In the genomic region with DNA sequence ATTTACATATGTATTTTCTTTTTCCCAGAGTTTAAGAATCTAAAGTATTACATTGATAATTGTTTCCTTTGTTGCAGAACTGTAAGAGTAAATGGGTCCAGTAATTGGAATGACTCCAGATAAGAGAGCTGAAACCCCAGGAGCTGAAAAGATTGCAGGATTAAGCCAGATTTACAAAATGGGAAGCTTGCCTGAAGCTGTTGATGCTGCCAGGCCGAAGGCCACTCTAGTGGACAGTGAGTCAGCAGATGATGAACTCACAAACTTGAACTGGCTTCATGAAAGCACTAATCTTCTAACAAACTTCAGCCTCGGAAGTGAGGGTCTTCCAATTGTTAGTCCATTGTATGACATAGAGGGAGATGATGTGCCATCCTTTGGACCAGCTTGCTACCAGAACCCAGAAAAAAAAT, we compare ENCODE assay signal across 1 cellular context.
TF ChIP-seq lines count a peak whose summit lies in the region.

No MANE protein-coding gene starts in this region.

TF ChIP-seq in HepG2, 621 proteins besides CTCF, POLR2A, EP300 and RAD21 (continued from another document and continues in another):
- TF ChIP-seq, protein P1, sequence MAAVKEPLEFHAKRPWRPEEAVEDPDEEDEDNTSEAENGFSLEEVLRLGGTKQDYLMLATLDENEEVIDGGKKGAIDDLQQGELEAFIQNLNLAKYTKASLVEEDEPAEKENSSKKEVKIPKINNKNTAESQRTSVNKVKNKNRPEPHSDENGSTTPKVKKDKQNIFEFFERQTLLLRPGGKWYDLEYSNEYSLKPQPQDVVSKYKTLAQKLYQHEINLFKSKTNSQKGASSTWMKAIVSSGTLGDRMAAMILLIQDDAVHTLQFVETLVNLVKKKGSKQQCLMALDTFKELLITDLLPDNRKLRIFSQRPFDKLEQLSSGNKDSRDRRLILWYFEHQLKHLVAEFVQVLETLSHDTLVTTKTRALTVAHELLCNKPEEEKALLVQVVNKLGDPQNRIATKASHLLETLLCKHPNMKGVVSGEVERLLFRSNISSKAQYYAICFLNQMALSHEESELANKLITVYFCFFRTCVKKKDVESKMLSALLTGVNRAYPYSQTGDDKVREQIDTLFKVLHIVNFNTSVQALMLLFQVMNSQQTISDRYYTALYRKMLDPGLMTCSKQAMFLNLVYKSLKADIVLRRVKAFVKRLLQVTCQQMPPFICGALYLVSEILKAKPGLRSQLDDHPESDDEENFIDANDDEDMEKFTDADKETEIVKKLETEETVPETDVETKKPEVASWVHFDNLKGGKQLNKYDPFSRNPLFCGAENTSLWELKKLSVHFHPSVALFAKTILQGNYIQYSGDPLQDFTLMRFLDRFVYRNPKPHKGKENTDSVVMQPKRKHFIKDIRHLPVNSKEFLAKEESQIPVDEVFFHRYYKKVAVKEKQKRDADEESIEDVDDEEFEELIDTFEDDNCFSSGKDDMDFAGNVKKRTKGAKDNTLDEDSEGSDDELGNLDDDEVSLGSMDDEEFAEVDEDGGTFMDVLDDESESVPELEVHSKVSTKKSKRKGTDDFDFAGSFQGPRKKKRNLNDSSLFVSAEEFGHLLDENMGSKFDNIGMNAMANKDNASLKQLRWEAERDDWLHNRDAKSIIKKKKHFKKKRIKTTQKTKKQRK (IDR thresholded peaks at IDR 0.05; ENCODE audit: low read length), result no peak
- peak; percentile 61 for TF ChIP-seq RXRB (CRISPR knock-in tag; IDR thresholded peaks at IDR 0.05; ENCODE audit: borderline replicate concordance)
- peak; percentile 41; the same call in 1 of the 2 replicates for TF ChIP-seq YEATS4 (CRISPR knock-in tag; IDR thresholded peaks at IDR 0.05; ENCODE audit: borderline replicate concordance)
- TF ChIP-seq, protein P2, sequence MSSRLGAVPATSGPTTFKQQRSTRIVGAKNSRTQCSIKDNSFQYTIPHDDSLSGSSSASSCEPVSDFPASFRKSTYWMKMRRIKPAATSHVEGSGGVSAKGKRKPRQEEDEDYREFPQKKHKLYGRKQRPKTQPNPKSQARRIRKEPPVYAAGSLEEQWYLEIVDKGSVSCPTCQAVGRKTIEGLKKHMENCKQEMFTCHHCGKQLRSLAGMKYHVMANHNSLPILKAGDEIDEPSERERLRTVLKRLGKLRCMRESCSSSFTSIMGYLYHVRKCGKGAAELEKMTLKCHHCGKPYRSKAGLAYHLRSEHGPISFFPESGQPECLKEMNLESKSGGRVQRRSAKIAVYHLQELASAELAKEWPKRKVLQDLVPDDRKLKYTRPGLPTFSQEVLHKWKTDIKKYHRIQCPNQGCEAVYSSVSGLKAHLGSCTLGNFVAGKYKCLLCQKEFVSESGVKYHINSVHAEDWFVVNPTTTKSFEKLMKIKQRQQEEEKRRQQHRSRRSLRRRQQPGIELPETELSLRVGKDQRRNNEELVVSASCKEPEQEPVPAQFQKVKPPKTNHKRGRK (CRISPR knock-in tag; IDR thresholded peaks at IDR 0.05), result no peak
- peak; percentile 27; the same call in 1 of the 2 replicates for TF ChIP-seq ZNF629 (CRISPR knock-in tag; conservative IDR thresholded peaks at IDR 0.05)
- TF ChIP-seq KLF15 (CRISPR knock-in tag; IDR thresholded peaks at IDR 0.05; ENCODE audit: borderline replicate concordance), result no peak
- TF ChIP-seq NFIC (IDR thresholded peaks at IDR 0.05; ENCODE audit: low read length), result peak; percentile 66; the same call in 1 of the 2 replicates
- TF ChIP-seq SAP130 (CRISPR knock-in tag; IDR thresholded peaks at IDR 0.05; ENCODE audit: low read depth), result peak; percentile 88
- peak; percentile 68; the same call in 1 of the 2 replicates for TF ChIP-seq KMT2A (CRISPR knock-in tag; IDR thresholded peaks at IDR 0.05)
- TF ChIP-seq, protein P3, sequence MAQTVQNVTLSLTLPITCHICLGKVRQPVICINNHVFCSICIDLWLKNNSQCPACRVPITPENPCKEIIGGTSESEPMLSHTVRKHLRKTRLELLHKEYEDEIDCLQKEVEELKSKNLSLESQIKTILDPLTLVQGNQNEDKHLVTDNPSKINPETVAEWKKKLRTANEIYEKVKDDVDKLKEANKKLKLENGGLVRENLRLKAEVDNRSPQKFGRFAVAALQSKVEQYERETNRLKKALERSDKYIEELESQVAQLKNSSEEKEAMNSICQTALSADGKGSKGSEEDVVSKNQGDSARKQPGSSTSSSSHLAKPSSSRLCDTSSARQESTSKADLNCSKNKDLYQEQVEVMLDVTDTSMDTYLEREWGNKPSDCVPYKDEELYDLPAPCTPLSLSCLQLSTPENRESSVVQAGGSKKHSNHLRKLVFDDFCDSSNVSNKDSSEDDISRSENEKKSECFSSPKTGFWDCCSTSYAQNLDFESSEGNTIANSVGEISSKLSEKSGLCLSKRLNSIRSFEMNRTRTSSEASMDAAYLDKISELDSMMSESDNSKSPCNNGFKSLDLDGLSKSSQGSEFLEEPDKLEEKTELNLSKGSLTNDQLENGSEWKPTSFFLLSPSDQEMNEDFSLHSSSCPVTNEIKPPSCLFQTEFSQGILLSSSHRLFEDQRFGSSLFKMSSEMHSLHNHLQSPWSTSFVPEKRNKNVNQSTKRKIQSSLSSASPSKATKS (CRISPR knock-in tag; IDR thresholded peaks at IDR 0.05), result no peak
- TF ChIP-seq, protein P4, sequence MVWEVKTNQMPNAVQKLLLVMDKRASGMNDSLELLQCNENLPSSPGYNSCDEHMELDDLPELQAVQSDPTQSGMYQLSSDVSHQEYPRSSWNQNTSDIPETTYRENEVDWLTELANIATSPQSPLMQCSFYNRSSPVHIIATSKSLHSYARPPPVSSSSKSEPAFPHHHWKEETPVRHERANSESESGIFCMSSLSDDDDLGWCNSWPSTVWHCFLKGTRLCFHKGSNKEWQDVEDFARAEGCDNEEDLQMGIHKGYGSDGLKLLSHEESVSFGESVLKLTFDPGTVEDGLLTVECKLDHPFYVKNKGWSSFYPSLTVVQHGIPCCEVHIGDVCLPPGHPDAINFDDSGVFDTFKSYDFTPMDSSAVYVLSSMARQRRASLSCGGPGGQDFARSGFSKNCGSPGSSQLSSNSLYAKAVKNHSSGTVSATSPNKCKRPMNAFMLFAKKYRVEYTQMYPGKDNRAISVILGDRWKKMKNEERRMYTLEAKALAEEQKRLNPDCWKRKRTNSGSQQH (CRISPR knock-in tag; IDR thresholded peaks at IDR 0.05; ENCODE audit: low read depth), result 0 out of 2 replicates have a peak, but pooled peaks have one; percentile 44
- 0 out of 2 replicates have a peak, but pooled peaks have one; percentile 27 for TF ChIP-seq JUN (CRISPR knock-in tag; IDR thresholded peaks at IDR 0.05)
- TF ChIP-seq ZNF317 (CRISPR knock-in tag; IDR thresholded peaks at IDR 0.05), result peak; percentile 90
- 0 out of 2 replicates have a peak, but pooled peaks have one; percentile 41 for TF ChIP-seq ZNF160 (CRISPR knock-in tag; IDR thresholded peaks at IDR 0.05)
- TF ChIP-seq ELF4 (CRISPR knock-in tag; IDR thresholded peaks at IDR 0.05; ENCODE audit: borderline replicate concordance), result no peak
- no peak for TF ChIP-seq ZNF274 (CRISPR knock-in tag; IDR thresholded peaks at IDR 0.05)
- TF ChIP-seq NR2F6 (IDR thresholded peaks at IDR 0.05), result 0 out of 2 replicates have a peak, but pooled peaks have one; percentile 26
- TF ChIP-seq NR2F6 (CRISPR knock-in tag; IDR thresholded peaks at IDR 0.05), result peak; percentile 45; the same call in 1 of the 2 replicates
- peak; percentile 52; the same call in 1 of the 2 replicates for TF ChIP-seq JUND (CRISPR knock-in tag; IDR thresholded peaks at IDR 0.05)
- TF ChIP-seq FOXJ3 (CRISPR knock-in tag; IDR thresholded peaks at IDR 0.05; ENCODE audit: borderline replicate concordance), result 0 out of 2 replicates have a peak, but pooled peaks have one; percentile 20
- TF ChIP-seq, protein P5, sequence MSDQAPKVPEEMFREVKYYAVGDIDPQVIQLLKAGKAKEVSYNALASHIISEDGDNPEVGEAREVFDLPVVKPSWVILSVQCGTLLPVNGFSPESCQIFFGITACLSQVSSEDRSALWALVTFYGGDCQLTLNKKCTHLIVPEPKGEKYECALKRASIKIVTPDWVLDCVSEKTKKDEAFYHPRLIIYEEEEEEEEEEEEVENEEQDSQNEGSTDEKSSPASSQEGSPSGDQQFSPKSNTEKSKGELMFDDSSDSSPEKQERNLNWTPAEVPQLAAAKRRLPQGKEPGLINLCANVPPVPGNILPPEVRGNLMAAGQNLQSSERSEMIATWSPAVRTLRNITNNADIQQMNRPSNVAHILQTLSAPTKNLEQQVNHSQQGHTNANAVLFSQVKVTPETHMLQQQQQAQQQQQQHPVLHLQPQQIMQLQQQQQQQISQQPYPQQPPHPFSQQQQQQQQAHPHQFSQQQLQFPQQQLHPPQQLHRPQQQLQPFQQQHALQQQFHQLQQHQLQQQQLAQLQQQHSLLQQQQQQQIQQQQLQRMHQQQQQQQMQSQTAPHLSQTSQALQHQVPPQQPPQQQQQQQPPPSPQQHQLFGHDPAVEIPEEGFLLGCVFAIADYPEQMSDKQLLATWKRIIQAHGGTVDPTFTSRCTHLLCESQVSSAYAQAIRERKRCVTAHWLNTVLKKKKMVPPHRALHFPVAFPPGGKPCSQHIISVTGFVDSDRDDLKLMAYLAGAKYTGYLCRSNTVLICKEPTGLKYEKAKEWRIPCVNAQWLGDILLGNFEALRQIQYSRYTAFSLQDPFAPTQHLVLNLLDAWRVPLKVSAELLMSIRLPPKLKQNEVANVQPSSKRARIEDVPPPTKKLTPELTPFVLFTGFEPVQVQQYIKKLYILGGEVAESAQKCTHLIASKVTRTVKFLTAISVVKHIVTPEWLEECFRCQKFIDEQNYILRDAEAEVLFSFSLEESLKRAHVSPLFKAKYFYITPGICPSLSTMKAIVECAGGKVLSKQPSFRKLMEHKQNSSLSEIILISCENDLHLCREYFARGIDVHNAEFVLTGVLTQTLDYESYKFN (CRISPR knock-in tag; conservative IDR thresholded peaks at IDR 0.05), result peak; percentile 60
- TF ChIP-seq SOX6 (IDR thresholded peaks at IDR 0.05), result no peak
- peak; percentile 82 for TF ChIP-seq SOX6 (CRISPR knock-in tag; IDR thresholded peaks at IDR 0.05)
- TF ChIP-seq, protein P6, sequence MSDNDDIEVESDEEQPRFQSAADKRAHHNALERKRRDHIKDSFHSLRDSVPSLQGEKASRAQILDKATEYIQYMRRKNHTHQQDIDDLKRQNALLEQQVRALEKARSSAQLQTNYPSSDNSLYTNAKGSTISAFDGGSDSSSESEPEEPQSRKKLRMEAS (IDR thresholded peaks at IDR 0.05), result 0 out of 2 replicates have a peak, but pooled peaks have one; percentile 20
- TF ChIP-seq BRCA1 (CRISPR knock-in tag; IDR thresholded peaks at IDR 0.05), result peak; percentile 36; the same call in 1 of the 2 replicates
- TF ChIP-seq, protein P7, sequence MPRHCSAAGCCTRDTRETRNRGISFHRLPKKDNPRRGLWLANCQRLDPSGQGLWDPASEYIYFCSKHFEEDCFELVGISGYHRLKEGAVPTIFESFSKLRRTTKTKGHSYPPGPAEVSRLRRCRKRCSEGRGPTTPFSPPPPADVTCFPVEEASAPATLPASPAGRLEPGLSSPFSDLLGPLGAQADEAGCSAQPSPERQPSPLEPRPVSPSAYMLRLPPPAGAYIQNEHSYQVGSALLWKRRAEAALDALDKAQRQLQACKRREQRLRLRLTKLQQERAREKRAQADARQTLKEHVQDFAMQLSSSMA (CRISPR knock-in tag; IDR thresholded peaks at IDR 0.05), result 0 out of 2 replicates have a peak, but pooled peaks have one; percentile 41
- TF ChIP-seq, protein P8, sequence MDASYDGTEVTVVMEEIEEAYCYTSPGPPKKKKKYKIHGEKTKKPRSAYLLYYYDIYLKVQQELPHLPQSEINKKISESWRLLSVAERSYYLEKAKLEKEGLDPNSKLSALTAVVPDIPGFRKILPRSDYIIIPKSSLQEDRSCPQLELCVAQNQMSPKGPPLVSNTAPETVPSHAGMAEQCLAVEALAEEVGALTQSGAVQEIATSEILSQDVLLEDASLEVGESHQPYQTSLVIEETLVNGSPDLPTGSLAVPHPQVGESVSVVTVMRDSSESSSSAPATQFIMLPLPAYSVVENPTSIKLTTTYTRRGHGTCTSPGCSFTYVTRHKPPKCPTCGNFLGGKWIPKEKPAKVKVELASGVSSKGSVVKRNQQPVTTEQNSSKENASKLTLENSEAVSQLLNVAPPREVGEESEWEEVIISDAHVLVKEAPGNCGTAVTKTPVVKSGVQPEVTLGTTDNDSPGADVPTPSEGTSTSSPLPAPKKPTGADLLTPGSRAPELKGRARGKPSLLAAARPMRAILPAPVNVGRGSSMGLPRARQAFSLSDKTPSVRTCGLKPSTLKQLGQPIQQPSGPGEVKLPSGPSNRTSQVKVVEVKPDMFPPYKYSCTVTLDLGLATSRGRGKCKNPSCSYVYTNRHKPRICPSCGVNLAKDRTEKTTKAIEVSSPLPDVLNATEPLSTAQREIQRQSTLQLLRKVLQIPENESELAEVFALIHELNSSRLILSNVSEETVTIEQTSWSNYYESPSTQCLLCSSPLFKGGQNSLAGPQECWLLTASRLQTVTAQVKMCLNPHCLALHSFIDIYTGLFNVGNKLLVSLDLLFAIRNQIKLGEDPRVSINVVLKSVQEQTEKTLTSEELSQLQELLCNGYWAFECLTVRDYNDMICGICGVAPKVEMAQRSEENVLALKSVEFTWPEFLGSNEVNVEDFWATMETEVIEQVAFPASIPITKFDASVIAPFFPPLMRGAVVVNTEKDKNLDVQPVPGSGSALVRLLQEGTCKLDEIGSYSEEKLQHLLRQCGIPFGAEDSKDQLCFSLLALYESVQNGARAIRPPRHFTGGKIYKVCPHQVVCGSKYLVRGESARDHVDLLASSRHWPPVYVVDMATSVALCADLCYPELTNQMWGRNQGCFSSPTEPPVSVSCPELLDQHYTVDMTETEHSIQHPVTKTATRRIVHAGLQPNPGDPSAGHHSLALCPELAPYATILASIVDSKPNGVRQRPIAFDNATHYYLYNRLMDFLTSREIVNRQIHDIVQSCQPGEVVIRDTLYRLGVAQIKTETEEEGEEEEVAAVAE (CRISPR knock-in tag; IDR thresholded peaks at IDR 0.05; ENCODE audit: borderline replicate concordance), result peak; percentile 28; the same call in 1 of the 2 replicates
- TF ChIP-seq, protein P9, sequence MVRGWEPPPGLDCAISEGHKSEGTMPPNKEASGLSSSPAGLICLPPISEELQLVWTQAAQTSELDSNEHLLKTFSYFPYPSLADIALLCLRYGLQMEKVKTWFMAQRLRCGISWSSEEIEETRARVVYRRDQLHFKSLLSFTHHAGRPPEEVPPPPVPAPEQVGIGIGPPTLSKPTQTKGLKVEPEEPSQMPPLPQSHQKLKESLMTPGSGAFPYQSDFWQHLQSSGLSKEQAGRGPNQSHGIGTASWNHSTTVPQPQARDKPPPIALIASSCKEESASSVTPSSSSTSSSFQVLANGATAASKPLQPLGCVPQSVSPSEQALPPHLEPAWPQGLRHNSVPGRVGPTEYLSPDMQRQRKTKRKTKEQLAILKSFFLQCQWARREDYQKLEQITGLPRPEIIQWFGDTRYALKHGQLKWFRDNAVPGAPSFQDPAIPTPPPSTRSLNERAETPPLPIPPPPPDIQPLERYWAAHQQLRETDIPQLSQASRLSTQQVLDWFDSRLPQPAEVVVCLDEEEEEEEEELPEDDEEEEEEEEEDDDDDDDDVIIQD (CRISPR knock-in tag; IDR thresholded peaks at IDR 0.05; ENCODE audit: low read depth), result peak; percentile 89
- no peak for TF ChIP-seq ZNF780A (CRISPR knock-in tag; IDR thresholded peaks at IDR 0.05)
- TF ChIP-seq, protein P10, sequence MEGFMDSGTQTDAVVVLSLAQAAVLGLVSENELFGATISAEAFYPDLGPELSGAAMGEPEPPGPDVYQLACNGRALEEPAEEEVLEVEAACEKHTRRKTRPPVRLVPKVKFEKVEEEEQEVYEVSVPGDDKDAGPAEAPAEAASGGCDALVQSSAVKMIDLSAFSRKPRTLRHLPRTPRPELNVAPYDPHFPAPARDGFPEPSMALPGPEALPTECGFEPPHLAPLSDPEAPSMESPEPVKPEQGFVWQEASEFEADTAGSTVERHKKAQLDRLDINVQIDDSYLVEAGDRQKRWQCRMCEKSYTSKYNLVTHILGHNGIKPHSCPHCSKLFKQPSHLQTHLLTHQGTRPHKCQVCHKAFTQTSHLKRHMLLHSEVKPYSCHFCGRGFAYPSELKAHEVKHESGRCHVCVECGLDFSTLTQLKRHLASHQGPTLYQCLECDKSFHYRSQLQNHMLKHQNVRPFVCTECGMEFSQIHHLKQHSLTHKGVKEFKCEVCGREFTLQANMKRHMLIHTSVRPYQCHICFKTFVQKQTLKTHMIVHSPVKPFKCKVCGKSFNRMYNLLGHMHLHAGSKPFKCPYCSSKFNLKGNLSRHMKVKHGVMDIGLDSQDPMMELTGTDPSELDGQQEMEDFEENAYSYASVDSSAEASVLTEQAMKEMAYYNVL (CRISPR knock-in tag; IDR thresholded peaks at IDR 0.05; ENCODE audit: borderline replicate concordance), result no peak; the same call in 1 of the 2 replicates
